In the genomic region with DNA sequence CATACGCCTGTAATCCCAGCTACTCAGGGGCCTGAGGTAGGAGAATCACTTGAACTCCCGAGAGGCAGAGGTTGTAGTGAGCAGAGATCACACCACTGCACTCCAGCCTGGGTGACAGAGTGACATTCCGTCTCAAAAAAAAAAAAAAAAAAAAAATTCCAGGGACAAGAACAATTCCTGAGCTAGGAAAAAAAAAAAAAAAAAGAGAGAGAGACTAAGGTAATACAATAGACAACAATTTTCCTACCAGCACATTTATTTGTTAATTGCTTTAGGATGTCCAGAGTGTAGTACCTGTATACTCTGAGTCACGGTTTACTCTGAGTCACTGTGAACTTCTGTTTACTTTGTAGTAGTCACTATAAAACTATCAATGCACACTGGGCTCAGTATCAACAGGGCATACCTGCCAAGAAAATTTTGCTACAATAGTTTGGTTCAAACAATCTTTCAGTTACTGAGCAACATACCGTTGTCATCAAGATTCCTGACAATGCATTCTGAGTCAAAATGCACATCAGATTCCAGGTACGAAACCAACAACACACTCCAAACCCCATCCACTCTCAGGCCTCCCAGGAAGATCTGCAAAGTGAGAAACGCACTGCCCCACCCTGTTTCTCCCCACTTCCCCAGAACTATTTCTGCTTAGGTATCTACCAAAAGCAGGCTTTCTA, we compare ENCODE assay signal across 10 cellular contexts. TPM values are rescaled to one million over a fixed set of nuclear protein-coding genes. Genes with fewer than 3 reads are reported as not detected.
DNase-seq lines count a peak whose midpoint lies in the region; ATAC-seq and TF ChIP-seq lines count a peak whose summit lies in the region.
"Had no signal": no experiment of that assay in that cellular context is flagged by ENCODE, and none has a peak within 500 bp of the region (broad histone marks: within the 10 kb centered on the region; RNA-seq: fewer than 3 reads in every experiment).

No MANE protein-coding gene starts in this region.

- no peak overlapping the region for H3K4me3 Mint-ChIP-seq in activated CD4-positive, alpha-beta T cell treated with anti-CD3 and anti-CD28 coated beads for 36 hours

- H3K27ac Mint-ChIP-seq in activated CD4-positive, alpha-beta T cell treated with anti-CD3 and anti-CD28 coated beads for 36 hours = no peak overlapping the region
- H3K27ac Mint-ChIP-seq: activated naive CD4-positive, alpha-beta T cell treated with anti-CD3 and anti-CD28 coated beads, Interleukin-2, amount 50 U/mL, for 72 hours had no signal

- no peaks in the 10 kb centered on the region for H3K9me3 Mint-ChIP-seq in activated CD4-positive, alpha-beta T cell treated with anti-CD3 and anti-CD28 coated beads for 36 hours (ENCODE audit: low read depth)
- H3K9me3 Mint-ChIP-seq: activated naive CD4-positive, alpha-beta T cell treated with anti-CD3 and anti-CD28 coated beads, Interleukin-2, amount 50 U/mL, for 72 hours had no signal

- TF ChIP-seq POLR2A in stomach (IDR thresholded peaks at IDR 0.05) = no peak

- POLR2A ChIA-PET in activated CD4-positive, alpha-beta T cell treated with anti-CD3 and anti-CD28 coated beads for 36 hours (lab: Charles Lee) = no interaction called here
- POLR2A ChIA-PET in RWPE1 (lab: Yijun Ruan, JAX; ENCODE audit: low non-redundant PET) = interaction anchor here (0.6 to 1.2 kb wide), 5 partner anchors 9 to 142 kb away, joined by 3 to 8 read pairs (median 4); no protein-coding TSS in a partner anchor

- H3K36me3 Mint-ChIP-seq in activated CD4-positive, alpha-beta T cell treated with anti-CD3 and anti-CD28 coated beads for 36 hours (ENCODE audit: low read depth) = no peaks in the 10 kb centered on the region
- H3K36me3 Mint-ChIP-seq: activated naive CD4-positive, alpha-beta T cell treated with anti-CD3 and anti-CD28 coated beads, Interleukin-2, amount 50 U/mL, for 72 hours had no signal

- H3K4me3 ChIP-seq in fibroblast of the aortic adventitia (ENCODE audit: low read depth, low read length) (no peak overlapping the region), stomach (no peak overlapping the region)

- no peaks in the 10 kb centered on the region for H3K36me3 ChIP-seq in stomach

- H3K27me3 Mint-ChIP-seq in activated CD4-positive, alpha-beta T cell treated with anti-CD3 and anti-CD28 coated beads for 36 hours = peaks cover 9% of the 10 kb centered on the region

- ATAC-seq in activated CD4-positive, alpha-beta T cell treated with anti-CD3 and anti-CD28 coated beads for 36 hours = peak; percentile 39

- H3K4me1 Mint-ChIP-seq in activated CD4-positive, alpha-beta T cell treated with anti-CD3 and anti-CD28 coated beads for 36 hours = peaks cover 8% of the 10 kb centered on the region

- WGBS in stomach, 5 donors = 25 to 44% (median 35%) methylated on average over 6 to 7 of the region's 7 CpGs

- intact Hi-C loops in activated CD4-positive, alpha-beta T cell treated with anti-CD3 and anti-CD28 coated beads for 36 hours (cut with DNase I, micrococcal nuclease) = no loop called here
- intact Hi-C loops in stomach (cut with DNase I; ENCODE audit: low total_unique reads) (no loop called here), posterior vena cava (cut with DNase I) (no loop called here)

- CTCF ChIA-PET in activated CD4-positive, alpha-beta T cell treated with anti-CD3 and anti-CD28 coated beads for 36 hours (lab: Charles Lee) = interaction anchor here (0.7 kb wide), 1 partner anchor 474 kb away, joined by 3 read pairs; no protein-coding TSS in a partner anchor
- CTCF ChIA-PET in RWPE1 (lab: Yijun Ruan, JAX) = interaction anchor here (0.6 to 1.2 kb wide), 4 partner anchors 28 to 136 kb away, joined by 3 to 6 read pairs (median 4); no protein-coding TSS in a partner anchor

- H3K27ac ChIP-seq in RWPE1 (peak overlapping the region; percentile 50), stomach (peak overlapping the region in 2 of 5 donors; percentile 37 to 50)

- TF ChIP-seq CTCF in RWPE1 (conservative IDR thresholded peaks at IDR 0.05; ENCODE audit: low read depth) = no peak
- no peak for TF ChIP-seq CTCF in fibroblast of the aortic adventitia (IDR thresholded peaks at IDR 0.05; ENCODE audit: insufficient read depth, low read length)
- no peak for TF ChIP-seq CTCF in stomach (IDR thresholded peaks at IDR 0.05)

- H3K4me1 ChIP-seq in stomach = peaks cover 0 to 10% (median 4%) of the 10 kb centered on the region in 4 donors

- no peak for TF ChIP-seq EP300 in stomach (IDR thresholded peaks at IDR 0.05)

- DNase-seq in activated CD4-positive, alpha-beta T cell treated with anti-CD3 and anti-CD28 coated beads for 36 hours = no peak
- no peak for DNase-seq in activated CD4-positive, alpha-beta T cell treated with anti-CD3 and anti-CD28 coated beads, Interleukin-2, amount 50 U/mL, for 48 hours
- DNase-seq in RWPE1 (ENCODE audit: low spot score) = peak; percentile 88
- peak; percentile 73 for DNase-seq in fibroblast of the aortic adventitia (ENCODE audit: low read depth)
- DNase-seq in stomach = peak; percentile 56
- no peak for DNase-seq in posterior vena cava (ENCODE audit: low spot score)
- no peak for DNase-seq in Kasumi-1 (lab: John Stamatoyannopoulos, UW)
- no peak for DNase-seq in NOMO-1 treated with DMSO at 0.1 percent for 48 hours (lab: John Stamatoyannopoulos, UW; ENCODE audit: unreplicated experiment)
- DNase-seq: C1 segment of cervical spinal cord had no signal

- H3K9me3 ChIP-seq in stomach = no peaks in the 10 kb centered on the region

- H3K27me3 ChIP-seq in stomach = no peaks in the 10 kb centered on the region

RNA-seq across cellular contexts. Expression of a gene that starts 28.3 kb away (rescaled TPM):
- total RNA-seq in activated CD4-positive, alpha-beta T cell treated with anti-CD3 and anti-CD28 coated beads for 36 hours = under 1 TPM; 0.54 to 0.55 TPM
- total RNA-seq in fibroblast of the aortic adventitia (ENCODE audit: low replicate concordance) = 40.1 and 99.3 TPM in 2 replicates
- 100 to 1,000 TPM in 1 of 5 donors, 10 to 100 TPM in 3, 1 to 10 TPM in 1; 4.0 to 303 (median 60.5) TPM for total RNA-seq in stomach
- 10 to 100 TPM in 1 of 3 donors, 1 to 10 TPM in 2; 4.6 to 13.4 (median 7.8) TPM for polyA plus RNA-seq in stomach
- 1 to 10 TPM; 4.1 to 4.2 TPM for total RNA-seq in posterior vena cava

Comparison
In these comparisons a context has a peak if more than half of its experiments do, and no peak if none do; other contexts are left out.
1. DNase-seq: peak in RWPE1 (single experiment), fibroblast of the aortic adventitia (single experiment) and stomach (single experiment); none in activated CD4-positive, alpha-beta T cell treated with anti-CD3 and anti-CD28 coated beads for 36 hours (single experiment), activated CD4-positive, alpha-beta T cell treated with anti-CD3 and anti-CD28 coated beads, Interleukin-2, amount 50 U/mL, for 48 hours (0 of 2), posterior vena cava (single experiment), Kasumi-1 (0 of 2) and NOMO-1 treated with DMSO at 0.1 percent for 48 hours (single experiment).